ENCODE assay signal across 16 cellular contexts in genomic region chr18:42290318-42291307, GRCh38.
A peak's percentile ranks its signal among the peaks of the same experiment; 100 is the strongest.
DNase-seq lines count a peak whose midpoint lies in the region; ATAC-seq and TF ChIP-seq lines count a peak whose summit lies in the region.
"Had no signal": no experiment of that assay in that cellular context is flagged by ENCODE, and none has a peak within 500 bp of the region (broad histone marks: within the 10 kb centered on the region; RNA-seq: fewer than 3 reads in every experiment).

No MANE protein-coding gene starts in this region.

- no peak overlapping the region for H3K9ac ChIP-seq in colonic mucosa (ENCODE audit: low read depth in 2 of 2, low read length in 2 of 2)
- H3K9ac ChIP-seq: GM23248 had no signal

- H3K27ac ChIP-seq in right atrium auricular region (no peak overlapping the region), colonic mucosa (no peak overlapping the region), prostate gland (no peak overlapping the region)
- H3K27ac ChIP-seq: GM23248, RWPE1 had no signal

- H3K36me3 ChIP-seq in right atrium auricular region (no peaks in the 10 kb centered on the region), colonic mucosa (no peaks in the 10 kb centered on the region), prostate gland (no peaks in the 10 kb centered on the region)
- H3K36me3 ChIP-seq: BE2C had no signal

- intact Hi-C loops in Right ventricle myocardium inferior (cut with DNase I) = loop anchor here (10.0 kb wide), 1 partner anchor 984 kb away; the partner anchor contains the start of gene SYT4
- intact Hi-C loops in left cardiac atrium (cut with DNase I) = loop anchor here in 1 of 2 donors (10.0 kb wide), 1 partner anchor 176 kb away; no protein-coding TSS in a partner anchor
- intact Hi-C loops in colonic mucosa (cut with DNase I) = loop anchor here (10.0 kb wide), 1 partner anchor 984 kb away; the partner anchor contains the start of gene SYT4
- intact Hi-C loops in prostate gland (cut with DNase I) = no loop called here

- H3K4me3 ChIP-seq in right atrium auricular region = no peak overlapping the region
- H3K4me3 ChIP-seq in colonic mucosa = no peak overlapping the region
- no peak overlapping the region for H3K4me3 ChIP-seq in prostate gland
- H3K4me3 ChIP-seq: GM23248 had no signal

- TF ChIP-seq CTCF in right atrium auricular region (IDR thresholded peaks at IDR 0.05) (no peak), colonic mucosa (IDR thresholded peaks at IDR 0.05) (no peak), prostate gland (IDR thresholded peaks at IDR 0.05) (no peak)

- no peaks in the 10 kb centered on the region for H3K27me3 ChIP-seq in right atrium auricular region
- no peaks in the 10 kb centered on the region for H3K27me3 ChIP-seq in colonic mucosa
- H3K27me3 ChIP-seq in prostate gland (replicated peaks; ENCODE audit: insufficient read depth) = no peaks in the 10 kb centered on the region
- H3K27me3 ChIP-seq: BE2C had no signal

- 82% methylated on average over 7 of the region's 7 CpGs for WGBS in prostate gland

- peaks cover 0 to 4% of the 10 kb centered on the region in 2 donors for H3K4me1 ChIP-seq in right atrium auricular region
- no peaks in the 10 kb centered on the region for H3K4me1 ChIP-seq in colonic mucosa
- no peaks in the 10 kb centered on the region for H3K4me1 ChIP-seq in prostate gland (replicated peaks)
- H3K4me1 ChIP-seq: BE2C had no signal

- ATAC-seq in Right ventricle myocardium inferior (peak; percentile 90), left cardiac atrium (peak in 1 of 2 donors; percentile 43)
- ATAC-seq: HCT116 had no signal

- DNase-seq in Right ventricle myocardium inferior (ENCODE audit: missing footprints) (no peak), right atrium auricular region (ENCODE audit: low spot score) (no peak), NCI-H774 (lab: John Stamatoyannopoulos, UW) (peak; percentile 4), left cardiac atrium (peak; percentile 28), NCI-H2029 treated with DMSO at 0.1 percent for 48 hours (lab: John Stamatoyannopoulos, UW) (no peak), colonic mucosa (no peak), prostate gland (ENCODE audit: low spot score) (no peak)
- DNase-seq: BE2C; CD4-positive, alpha-beta memory T cell; GM23248; IMR-90; Kasumi-1; NCI-H1436 treated with DMSO at 0.1 percent for 48 hours; OCI-M1 had no signal

- no peak for TF ChIP-seq POLR2A in prostate gland (IDR thresholded peaks at IDR 0.05)

- H3K9me3 ChIP-seq in right atrium auricular region (no peaks in the 10 kb centered on the region), colonic mucosa (no peaks in the 10 kb centered on the region), prostate gland (no peaks in the 10 kb centered on the region)
- H3K9me3 ChIP-seq: BE2C had no signal

Comparison
In these comparisons a context has a peak if more than half of its experiments do, and no peak if none do; other contexts are left out.
1. DNase-seq: peak in NCI-H774 (single experiment) and left cardiac atrium (single experiment); none in Right ventricle myocardium inferior (single experiment), right atrium auricular region (single experiment), NCI-H2029 treated with DMSO at 0.1 percent for 48 hours (single experiment), colonic mucosa (single experiment) and prostate gland (single experiment).